1 cellular context compared by ENCODE assay signal in genomic region chr2:159130302-159130701, GRCh38.
TF ChIP-seq lines count a peak whose summit lies in the region.

No MANE protein-coding gene starts in this region.

TF ChIP-seq in K562, 482 proteins besides CTCF, POLR2A, EP300 and RAD21 (continued from another document and continues in another):
- TF ChIP-seq MEIS2 (IDR thresholded peaks at IDR 0.05; ENCODE audit: partially characterized antibody), result peak; percentile 54
- no peak for TF ChIP-seq NFXL1 (CRISPR knock-in tag; IDR thresholded peaks at IDR 0.05)
- no peak for TF ChIP-seq FUS (optimal IDR thresholded peaks at IDR 0.05; ENCODE audit: low read depth, low read length)
- TF ChIP-seq KAT2B (IDR thresholded peaks at IDR 0.05; ENCODE audit: low read depth, low read length), result no peak
- TF ChIP-seq E2F8 (IDR thresholded peaks at IDR 0.05; ENCODE audit: low read depth, partially characterized antibody), result peak; percentile 48
- TF ChIP-seq SIX5 (IDR thresholded peaks at IDR 0.05; ENCODE audit: borderline replicate concordance in 1 of 2, insufficient read depth in 1 of 2, low read depth in 1 of 2, low read length in 2 of 2), result no peak
- no peak for TF ChIP-seq RBM34 (IDR thresholded peaks at IDR 0.05; ENCODE audit: borderline replicate concordance, insufficient read depth, low read length)
- TF ChIP-seq ZNF696 (CRISPR knock-in tag; conservative IDR thresholded peaks at IDR 0.05), result no peak
- no peak for TF ChIP-seq MLX (CRISPR knock-in tag; conservative IDR thresholded peaks at IDR 0.05)
- no peak; the same call in 1 of the 2 replicates for TF ChIP-seq GATAD2B (IDR thresholded peaks at IDR 0.05; ENCODE audit: borderline replicate concordance)
- no peak for TF ChIP-seq NFE2L1 (tag; IDR thresholded peaks at IDR 0.05; ENCODE audit: borderline replicate concordance, low read depth)
- no peak for TF ChIP-seq ZNF274 (IDR thresholded peaks at IDR 0.05; ENCODE audit: borderline replicate concordance, low read depth, low read length)
- TF ChIP-seq ZNF232 (CRISPR knock-in tag; IDR thresholded peaks at IDR 0.05), result no peak
- TF ChIP-seq HNRNPK (IDR thresholded peaks at IDR 0.05; ENCODE audit: low read depth, low read length, poor library complexity, severe bottlenecking), result no peak
- TF ChIP-seq BCLAF1 (IDR thresholded peaks at IDR 0.05; ENCODE audit: borderline replicate concordance in 1 of 2, control insufficient read depth in 1 of 2, low read depth in 2 of 2, low read length in 1 of 2), result no peak
- 0 out of 2 replicates have a peak, but pooled peaks have one; percentile 38 for TF ChIP-seq DEAF1 (CRISPR knock-in tag; IDR thresholded peaks at IDR 0.05)
- TF ChIP-seq TRIM24 (IDR thresholded peaks at IDR 0.05), result peak; percentile 63 to 82; a peak in 3 of 4 replicates
- peak; percentile 86; the same call in 1 of the 2 replicates for TF ChIP-seq ARID3A (IDR thresholded peaks at IDR 0.05; ENCODE audit: borderline replicate concordance, low read depth, low read length)
- no peak for TF ChIP-seq MAX (CRISPR knock-in tag; IDR thresholded peaks at IDR 0.05)
- TF ChIP-seq THRB (CRISPR knock-in tag; conservative IDR thresholded peaks at IDR 0.05), result 0 out of 2 replicates have a peak, but pooled peaks have one; percentile 41
- TF ChIP-seq ZNF445 (CRISPR knock-in tag; IDR thresholded peaks at IDR 0.05; ENCODE audit: low read depth), result peak; percentile 43; the same call in 1 of the 2 replicates
- TF ChIP-seq HBP1 (CRISPR knock-in tag; IDR thresholded peaks at IDR 0.05), result 0 out of 2 replicates have a peak, but pooled peaks have one; percentile 53
- TF ChIP-seq E4F1 (CRISPR knock-in tag; IDR thresholded peaks at IDR 0.05; ENCODE audit: borderline replicate concordance), result no peak
- TF ChIP-seq ETV1 (tag; conservative IDR thresholded peaks at IDR 0.05; ENCODE audit: low read depth), result 0 out of 2 replicates have a peak, but pooled peaks have one; percentile 25
- no peak for TF ChIP-seq CREBBP (IDR thresholded peaks at IDR 0.05; ENCODE audit: low read depth, low read length)
- TF ChIP-seq ARID1B (IDR thresholded peaks at IDR 0.05), result peak; percentile 95
- TF ChIP-seq SMAD4 (CRISPR knock-in tag; conservative IDR thresholded peaks at IDR 0.05), result peak; percentile 47; the same call in 1 of the 2 replicates
- TF ChIP-seq ZNF511 (CRISPR knock-in tag; IDR thresholded peaks at IDR 0.05), result no peak
- no peak for TF ChIP-seq POLR2G (IDR thresholded peaks at IDR 0.05; ENCODE audit: low read depth, low read length)
- no peak for TF ChIP-seq HNRNPUL1 (IDR thresholded peaks at IDR 0.05; ENCODE audit: low read length)
- TF ChIP-seq GTF2E2 (tag; IDR thresholded peaks at IDR 0.05), result no peak
- TF ChIP-seq DACH1 (IDR thresholded peaks at IDR 0.05; ENCODE audit: partially characterized antibody), result peak; percentile 58
- TF ChIP-seq ETV5 (CRISPR knock-in tag; IDR thresholded peaks at IDR 0.05; ENCODE audit: low read depth), result no peak
- no peak for TF ChIP-seq PCBP1 (IDR thresholded peaks at IDR 0.05; ENCODE audit: low read depth, low read length, poor library complexity, severe bottlenecking)
- TF ChIP-seq RBM14 (IDR thresholded peaks at IDR 0.05; ENCODE audit: borderline replicate concordance, insufficient read depth, low read depth, low read length), result no peak
- no peak for TF ChIP-seq NFYB (IDR thresholded peaks at IDR 0.05; ENCODE audit: extremely low read depth, insufficient read length)
- no peak for TF ChIP-seq ZNF609 (CRISPR knock-in tag; IDR thresholded peaks at IDR 0.05; ENCODE audit: borderline replicate concordance)
